In genomic region chr11:93740802-93741093, GRCh38 we compare ENCODE assay signal across 8 cellular contexts. TPM values are rescaled to one million over a fixed set of nuclear protein-coding genes. Genes with fewer than 3 reads are reported as not detected.
DNase-seq lines count a peak whose midpoint lies in the region; ATAC-seq and TF ChIP-seq lines count a peak whose summit lies in the region.

No MANE protein-coding gene starts in this region.

- H2BK120ac ChIP-seq in trophoblast cell (ENCODE audit: insufficient read depth, low read length, poor library complexity), result no peak overlapping the region

- H3K27ac ChIP-seq in RWPE1 (peak overlapping the region; percentile 91), trophoblast cell (ENCODE audit: low read depth, low read length) (peak overlapping the region; percentile 91)

- H2AK5ac ChIP-seq in trophoblast cell (ENCODE audit: low read length), result peak overlapping the region; percentile 64

- H4K12ac ChIP-seq in trophoblast cell (ENCODE audit: low read depth, low read length), result peak overlapping the region; percentile 48

- H3K36me3 Mint-ChIP-seq in activated naive CD4-positive, alpha-beta T cell treated with anti-CD3 and anti-CD28 coated beads for 36 hours (ENCODE audit: low read depth), result peaks cover 60% of the 10 kb centered on the region

- H3K4me1 ChIP-seq in trophoblast cell (ENCODE audit: control insufficient read depth in 1 of 2, insufficient read depth in 2 of 2, low read length in 2 of 2), result peaks cover 0 to 3% of the 10 kb centered on the region in 2 experiments

- H3K4me3 Mint-ChIP-seq in activated naive CD4-positive, alpha-beta T cell treated with anti-CD3 and anti-CD28 coated beads for 36 hours, result peak overlapping the region; percentile 93

- peak overlapping the region; percentile 97 for H3K9ac ChIP-seq in trophoblast cell (ENCODE audit: low read length)

- H2BK5ac ChIP-seq in trophoblast cell (ENCODE audit: low read depth, low read length, poor library complexity), result peak overlapping the region; percentile 90

- H3K18ac ChIP-seq in trophoblast cell (ENCODE audit: low read length), result peak overlapping the region; percentile 48

- H3K27me3 Mint-ChIP-seq in activated naive CD4-positive, alpha-beta T cell treated with anti-CD3 and anti-CD28 coated beads for 36 hours (ENCODE audit: low read depth), result no peaks in the 10 kb centered on the region

- peak; percentile 31 for ATAC-seq in GM21515 (IDR thresholded peaks at IDR 0.05; ENCODE audit: unreplicated experiment)

- DNase-seq in DMS114 treated with DMSO at 0.1 percent for 48 hours (lab: John Stamatoyannopoulos, UW; ENCODE audit: unreplicated experiment) (peak; percentile 44), HuH-7 (ENCODE audit: low spot score) (peak; percentile 36), RWPE1 (ENCODE audit: low spot score) (peak; percentile 46), globus pallidus (ENCODE audit: low spot score) (peak; percentile 47), trophoblast cell (peak; percentile 59 to 76), ureter (ENCODE audit: low spot score) (peak; percentile 58)
- DNase-seq in activated naive CD4-positive, alpha-beta T cell treated with anti-CD3 and anti-CD28 coated beads for 36 hours, result peak; percentile 71

- H3K23ac ChIP-seq in trophoblast cell (ENCODE audit: low read length), result no peak overlapping the region

- intact Hi-C loops in activated naive CD4-positive, alpha-beta T cell treated with anti-CD3 and anti-CD28 coated beads for 36 hours (cut with micrococcal nuclease), result loop anchor here (1.0 to 10.0 kb wide), 9 partner anchors 44 to 1354 kb away; partner anchors contain the start of genes ANKRD49, CEP295, CWC15 and KDM4D

- H2AFZ ChIP-seq in trophoblast cell (ENCODE audit: insufficient read depth, low read length, poor library complexity), result no peak overlapping the region

- CTCF ChIA-PET in RWPE1 (lab: Yijun Ruan, JAX), result interaction anchor here (1.1 kb wide), 1 partner anchor 14 kb away, joined by 5 read pairs; no protein-coding TSS in a partner anchor
- CTCF ChIA-PET in activated naive CD4-positive, alpha-beta T cell treated with anti-CD3 and anti-CD28 coated beads for 36 hours (lab: Charles Lee), result interaction anchor here (1.0 to 2.2 kb wide), 3 partner anchors 23 to 43 kb away, joined by 3 to 10 read pairs (median 3); partner anchors contain the start of gene MED17

- peak overlapping the region; percentile 97 for H3K4me3 ChIP-seq in trophoblast cell (ENCODE audit: low read depth, low read length)

- peak overlapping the region; percentile 97 for H3K27ac Mint-ChIP-seq in activated naive CD4-positive, alpha-beta T cell treated with anti-CD3 and anti-CD28 coated beads for 36 hours

- peaks cover 14% of the 10 kb centered on the region for H3K79me2 ChIP-seq in trophoblast cell (ENCODE audit: control insufficient read depth, insufficient read depth, low read length, poor library complexity)

- H4K8ac ChIP-seq in trophoblast cell (ENCODE audit: low read depth, low read length), result peak overlapping the region; percentile 91

- H3K9me3 ChIP-seq in trophoblast cell (ENCODE audit: insufficient read depth, low read depth, low read length), result no peaks in the 10 kb centered on the region

- H3K14ac ChIP-seq in trophoblast cell (ENCODE audit: low read length), result peak overlapping the region; percentile 91

- H3K36me3 ChIP-seq in trophoblast cell (ENCODE audit: control insufficient read depth in 1 of 2, insufficient read depth in 2 of 2, low read length in 2 of 2), result peaks cover 4 to 12% of the 10 kb centered on the region in 2 experiments

- no CpG with 5 or more reads among the region's 18 CpGs for WGBS in trophoblast cell (ENCODE audit: extremely low coverage, insufficient coverage, insufficient read length)

- peak overlapping the region; percentile 61 for H3K4me2 ChIP-seq in trophoblast cell (ENCODE audit: low read length)

- H4K91ac ChIP-seq in trophoblast cell (ENCODE audit: low read depth, low read length), result peak overlapping the region; percentile 76

- no peaks in the 10 kb centered on the region for H3K27me3 ChIP-seq in trophoblast cell (ENCODE audit: insufficient read depth, low read length)

- H3K9me3 Mint-ChIP-seq in activated naive CD4-positive, alpha-beta T cell treated with anti-CD3 and anti-CD28 coated beads for 36 hours, result no peaks in the 10 kb centered on the region

- POLR2A ChIA-PET in RWPE1 (lab: Yijun Ruan, JAX; ENCODE audit: low non-redundant PET), result interaction anchor here (0.5 to 1.2 kb wide), 4 partner anchors 14 to 779 kb away, joined by 3 to 18 read pairs (median 4); partner anchors contain the start of gene MED17

- no peak overlapping the region for H2BK12ac ChIP-seq in trophoblast cell (ENCODE audit: low read length)

- H3K4ac ChIP-seq in trophoblast cell (ENCODE audit: low read depth, low read length), result peak overlapping the region; percentile 93

- peaks cover 46% of the 10 kb centered on the region for H3K4me1 Mint-ChIP-seq in activated naive CD4-positive, alpha-beta T cell treated with anti-CD3 and anti-CD28 coated beads for 36 hours (ENCODE audit: low read depth)

- TF ChIP-seq CTCF in RWPE1 (conservative IDR thresholded peaks at IDR 0.05; ENCODE audit: low read depth), result no peak

- peaks cover 13% of the 10 kb centered on the region for H3K79me1 ChIP-seq in trophoblast cell (ENCODE audit: low read length)

RNA-seq across cellular contexts. Expression of gene TAF1D, which starts 0.5 kb away (rescaled TPM):
- 100 to 1,000 TPM; 442 to 482 TPM for total RNA-seq in activated naive CD4-positive, alpha-beta T cell treated with anti-CD3 and anti-CD28 coated beads for 36 hours
- 148 and 162 TPM in 2 replicates for polyA plus RNA-seq in trophoblast cell (2013)
- total RNA-seq in ureter, result 159 TPM

RNA-seq across cellular contexts. Expression of gene C11orf54, which starts 0.7 kb away (rescaled TPM):
- total RNA-seq in activated naive CD4-positive, alpha-beta T cell treated with anti-CD3 and anti-CD28 coated beads for 36 hours, result 10 to 100 TPM; 15.1 to 16.3 TPM
- 11.3 and 12.1 TPM in 2 replicates for polyA plus RNA-seq in trophoblast cell (2013)
- 25.6 TPM for total RNA-seq in ureter

RNA-seq across cellular contexts. Expression of gene MED17, which starts 43.3 kb away (rescaled TPM):
- total RNA-seq in activated naive CD4-positive, alpha-beta T cell treated with anti-CD3 and anti-CD28 coated beads for 36 hours, result 10 to 100 TPM; 19.4 to 22.6 TPM
- 22.5 and 23.6 TPM in 2 replicates for polyA plus RNA-seq in trophoblast cell (2013)
- total RNA-seq in ureter, result 35.5 TPM

Comparison
In these comparisons a context has a peak if more than half of its experiments do, and no peak if none do; other contexts are left out.
1. Peak in every context shown above with its lines: DNase-seq, ATAC-seq, H3K4me3 ChIP-seq and H3K27ac ChIP-seq.